Comparison of ENCODE assay signal across 14 cellular contexts in genomic region chr3:14458434-14459280, GRCh38. TPM values are rescaled to one million over a fixed set of nuclear protein-coding genes. Genes with fewer than 3 reads are reported as not detected.
DNase-seq lines count a peak whose midpoint lies in the region; ATAC-seq and TF ChIP-seq lines count a peak whose summit lies in the region.
"Had no signal": no experiment of that assay in that cellular context is flagged by ENCODE, and none has a peak within 500 bp of the region (broad histone marks: within the 10 kb centered on the region; RNA-seq: fewer than 3 reads in every experiment).

No MANE protein-coding gene starts in this region.

- ATAC-seq in Right ventricle myocardium inferior (no peak), HG03432 (IDR thresholded peaks at IDR 0.05; ENCODE audit: unreplicated experiment) (peak; percentile 47), HG03025 (IDR thresholded peaks at IDR 0.05; ENCODE audit: low FRiP score, unreplicated experiment) (no peak), HG03045 (IDR thresholded peaks at IDR 0.05; ENCODE audit: unreplicated experiment) (no peak)

- no peaks in the 10 kb centered on the region for H3K36me3 ChIP-seq in cardiac muscle cell

- peak overlapping the region in 3 of 5 experiments; percentile 24 to 82 (median 73) for H3K27ac Mint-ChIP-seq in brain
- H3K27ac Mint-ChIP-seq in stimulated activated naive CD8-positive, alpha-beta T cell treated with anti-CD3 and anti-CD28 coated beads, Interleukin-15, Interleukin-2, amounts not matched to agents 100 ng/mL and 50 ng/mL, for 24 hours: peak overlapping the region; percentile 81
- H3K27ac Mint-ChIP-seq: B cell, IgD-negative memory B cell had no signal

- no peaks in the 10 kb centered on the region for H3K27me3 ChIP-seq in cardiac muscle cell

- no peak overlapping the region for H3K4me3 ChIP-seq in cardiac muscle cell

- H3K27ac ChIP-seq in cardiac muscle cell: peak overlapping the region; percentile 19

- no peak for TF ChIP-seq CTCF in cardiac muscle cell (IDR thresholded peaks at IDR 0.05; ENCODE audit: low read depth, low read length)
- TF ChIP-seq CTCF in brain (conservative IDR thresholded peaks at IDR 0.05): no peak

- H3K9me3 ChIP-seq in cardiac muscle cell (ENCODE audit: low read depth): no peaks in the 10 kb centered on the region

- H3K4me1 ChIP-seq in cardiac muscle cell (ENCODE audit: low read depth): peaks cover 14% of the 10 kb centered on the region

- H3K9me3 Mint-ChIP-seq in brain: peaks cover 0 to 3% (median 0%) of the 10 kb centered on the region in 5 experiments
- no peaks in the 10 kb centered on the region for H3K9me3 Mint-ChIP-seq in stimulated activated naive CD8-positive, alpha-beta T cell treated with anti-CD3 and anti-CD28 coated beads, Interleukin-15, Interleukin-2, amounts not matched to agents 100 ng/mL and 50 ng/mL, for 24 hours
- H3K9me3 Mint-ChIP-seq: IgD-negative memory B cell had no signal

- no peak for DNase-seq in cardiac muscle cell (ENCODE audit: low read depth in 1 of 2, low spot score in 1 of 2)
- DNase-seq in Right ventricle myocardium inferior (ENCODE audit: missing footprints): no peak
- no peak for DNase-seq in NCI-H1417 (lab: John Stamatoyannopoulos, UW)
- DNase-seq: activated effector memory CD4-positive, alpha-beta T cell treated with anti-CD3 and anti-CD28 coated beads, Interleukin-2, amount 50 U/mL, for 16 hours; NCI-H2029; stimulated activated CD4-positive, alpha-beta T cell treated with anti-CD3 and anti-CD28 coated beads, Interleukin-2, amount 100 ng/mL, for 24 hours; T-helper 9 cell had no signal

- intact Hi-C loops in Right ventricle myocardium inferior (cut with DNase I): no loop called here

- peaks cover 11% of the 10 kb centered on the region for H3K27me3 Mint-ChIP-seq in brain
- no peaks in the 10 kb centered on the region for H3K27me3 Mint-ChIP-seq in stimulated activated naive CD8-positive, alpha-beta T cell treated with anti-CD3 and anti-CD28 coated beads, Interleukin-15, Interleukin-2, amounts not matched to agents 100 ng/mL and 50 ng/mL, for 24 hours
- H3K27me3 Mint-ChIP-seq: B cell, IgD-negative memory B cell had no signal

- peaks cover 36% of the 10 kb centered on the region for H3K36me3 Mint-ChIP-seq in brain
- H3K36me3 Mint-ChIP-seq in stimulated activated naive CD8-positive, alpha-beta T cell treated with anti-CD3 and anti-CD28 coated beads, Interleukin-15, Interleukin-2, amounts not matched to agents 100 ng/mL and 50 ng/mL, for 24 hours (ENCODE audit: low read depth): peaks cover 69% of the 10 kb centered on the region

- H3K4me1 Mint-ChIP-seq in brain: peaks cover 51% of the 10 kb centered on the region
- peaks cover 39% of the 10 kb centered on the region for H3K4me1 Mint-ChIP-seq in stimulated activated naive CD8-positive, alpha-beta T cell treated with anti-CD3 and anti-CD28 coated beads, Interleukin-15, Interleukin-2, amounts not matched to agents 100 ng/mL and 50 ng/mL, for 24 hours (ENCODE audit: low read depth)

- peak overlapping the region in 1 of 5 experiments; percentile 51 for H3K4me3 Mint-ChIP-seq in brain
- H3K4me3 Mint-ChIP-seq in stimulated activated naive CD8-positive, alpha-beta T cell treated with anti-CD3 and anti-CD28 coated beads, Interleukin-15, Interleukin-2, amounts not matched to agents 100 ng/mL and 50 ng/mL, for 24 hours: no peak overlapping the region
- H3K4me3 Mint-ChIP-seq: B cell, IgD-negative memory B cell had no signal

RNA-seq across cellular contexts. Expression of gene SLC6A6, which starts 56.3 kb away (rescaled TPM):
- 9.6 and 19.7 TPM in 2 replicates for total RNA-seq in cardiac muscle cell
- 5.4 and 11.8 TPM in 2 replicates for polyA plus RNA-seq in cardiac muscle cell
- total RNA-seq in Right ventricle myocardium inferior: 14.3 TPM
- polyA plus RNA-seq in brain (ENCODE audit: insufficient read depth, low read depth, low replicate concordance): 5.2 TPM
